Comparison of ENCODE assay signal across 1 cellular context in genomic region chr9:129323376-129323998, GRCh38.
TF ChIP-seq lines count a peak whose summit lies in the region.

No MANE protein-coding gene starts in this region.

TF ChIP-seq in HepG2, 621 proteins besides CTCF, POLR2A, EP300 and RAD21:
- TF ChIP-seq, protein P1, sequence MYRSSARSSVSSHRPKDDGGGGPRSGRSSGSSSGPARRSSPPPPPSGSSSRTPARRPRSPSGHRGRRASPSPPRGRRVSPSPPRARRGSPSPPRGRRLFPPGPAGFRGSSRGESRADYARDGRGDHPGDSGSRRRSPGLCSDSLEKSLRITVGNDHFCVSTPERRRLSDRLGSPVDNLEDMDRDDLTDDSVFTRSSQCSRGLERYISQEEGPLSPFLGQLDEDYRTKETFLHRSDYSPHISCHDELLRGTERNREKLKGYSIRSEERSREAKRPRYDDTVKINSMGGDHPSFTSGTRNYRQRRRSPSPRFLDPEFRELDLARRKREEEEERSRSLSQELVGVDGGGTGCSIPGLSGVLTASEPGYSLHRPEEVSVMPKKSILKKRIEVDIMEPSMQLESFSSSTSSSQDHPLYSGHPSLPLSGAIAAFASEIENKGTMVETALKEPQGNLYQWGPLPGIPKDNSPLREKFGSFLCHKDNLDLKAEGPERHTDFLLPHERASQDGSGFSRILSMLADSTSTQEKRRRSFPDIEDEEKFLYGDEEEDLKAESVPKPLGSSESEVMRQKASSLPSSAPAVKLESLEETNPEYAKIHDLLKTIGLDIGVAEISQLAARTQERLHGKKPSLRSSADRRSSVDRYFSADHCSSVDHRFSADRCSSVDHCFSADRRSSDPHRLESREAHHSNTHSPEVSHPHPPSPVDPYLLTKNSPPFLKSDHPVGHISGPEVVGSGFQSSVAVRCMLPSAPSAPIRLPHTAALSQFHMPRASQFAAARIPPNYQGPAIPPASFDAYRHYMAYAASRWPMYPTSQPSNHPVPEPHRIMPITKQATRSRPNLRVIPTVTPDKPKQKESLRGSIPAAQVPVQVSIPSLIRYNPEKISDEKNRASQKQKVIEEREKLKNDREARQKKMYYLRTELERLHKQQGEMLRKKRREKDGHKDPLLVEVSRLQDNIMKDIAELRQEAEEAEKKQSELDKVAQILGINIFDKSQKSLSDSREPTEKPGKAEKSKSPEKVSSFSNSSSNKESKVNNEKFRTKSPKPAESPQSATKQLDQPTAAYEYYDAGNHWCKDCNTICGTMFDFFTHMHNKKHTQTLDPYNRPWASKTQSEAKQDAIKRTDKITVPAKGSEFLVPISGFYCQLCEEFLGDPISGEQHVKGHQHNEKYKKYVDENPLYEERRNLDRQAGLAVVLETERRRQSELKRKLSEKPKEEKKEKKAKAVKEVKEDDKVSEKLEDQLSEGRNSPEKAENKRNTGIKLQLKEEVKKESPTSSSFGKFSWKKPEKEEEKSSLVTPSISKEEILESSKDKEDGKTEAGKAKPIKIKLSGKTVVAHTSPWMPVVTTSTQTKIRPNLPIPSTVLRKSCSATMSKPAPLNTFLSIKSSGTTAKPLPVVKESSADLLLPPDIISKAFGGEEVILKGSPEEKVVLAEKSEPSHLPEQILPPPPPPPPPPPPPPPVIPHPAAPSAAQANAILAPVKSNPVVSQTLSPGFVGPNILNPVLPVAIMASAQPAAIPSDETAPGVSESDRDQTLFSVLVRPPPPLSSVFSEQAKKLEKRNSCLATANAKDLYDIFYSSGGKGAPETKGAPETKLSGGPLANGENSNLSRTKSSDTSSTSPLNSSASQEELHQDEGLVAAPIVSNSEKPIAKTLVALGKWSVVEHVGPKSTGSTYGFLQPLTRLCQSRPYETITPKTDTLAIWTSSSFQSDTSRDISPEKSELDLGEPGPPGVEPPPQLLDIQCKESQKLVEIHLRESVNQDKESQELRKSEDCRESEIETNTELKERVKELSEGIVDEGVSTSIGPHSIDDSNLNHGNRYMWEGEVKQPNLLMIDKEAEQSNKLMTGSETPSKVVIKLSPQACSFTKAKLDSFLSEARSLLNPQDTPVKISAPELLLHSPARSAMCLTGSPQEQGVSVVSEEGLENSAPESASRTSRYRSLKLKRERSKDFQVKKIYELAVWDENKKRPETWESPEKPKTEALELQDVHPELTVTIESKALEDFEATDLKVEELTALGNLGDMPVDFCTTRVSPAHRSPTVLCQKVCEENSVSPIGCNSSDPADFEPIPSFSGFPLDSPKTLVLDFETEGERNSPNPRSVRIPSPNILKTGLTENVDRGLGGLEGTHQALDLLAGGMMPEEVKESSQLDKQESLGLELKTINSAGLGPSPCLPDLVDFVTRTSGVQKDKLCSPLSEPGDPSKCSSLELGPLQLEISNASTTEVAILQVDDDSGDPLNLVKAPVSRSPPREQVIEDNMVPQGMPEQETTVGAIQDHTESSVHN (CRISPR knock-in tag; IDR thresholded peaks at IDR 0.05): no peak
- TF ChIP-seq ZSCAN12 (CRISPR knock-in tag; IDR thresholded peaks at IDR 0.05): no peak
- TF ChIP-seq NFE2 (CRISPR knock-in tag; IDR thresholded peaks at IDR 0.05): no peak
- no peak for TF ChIP-seq ZNF260 (CRISPR knock-in tag; IDR thresholded peaks at IDR 0.05; ENCODE audit: borderline replicate concordance, low read depth)
- TF ChIP-seq, protein P2, sequence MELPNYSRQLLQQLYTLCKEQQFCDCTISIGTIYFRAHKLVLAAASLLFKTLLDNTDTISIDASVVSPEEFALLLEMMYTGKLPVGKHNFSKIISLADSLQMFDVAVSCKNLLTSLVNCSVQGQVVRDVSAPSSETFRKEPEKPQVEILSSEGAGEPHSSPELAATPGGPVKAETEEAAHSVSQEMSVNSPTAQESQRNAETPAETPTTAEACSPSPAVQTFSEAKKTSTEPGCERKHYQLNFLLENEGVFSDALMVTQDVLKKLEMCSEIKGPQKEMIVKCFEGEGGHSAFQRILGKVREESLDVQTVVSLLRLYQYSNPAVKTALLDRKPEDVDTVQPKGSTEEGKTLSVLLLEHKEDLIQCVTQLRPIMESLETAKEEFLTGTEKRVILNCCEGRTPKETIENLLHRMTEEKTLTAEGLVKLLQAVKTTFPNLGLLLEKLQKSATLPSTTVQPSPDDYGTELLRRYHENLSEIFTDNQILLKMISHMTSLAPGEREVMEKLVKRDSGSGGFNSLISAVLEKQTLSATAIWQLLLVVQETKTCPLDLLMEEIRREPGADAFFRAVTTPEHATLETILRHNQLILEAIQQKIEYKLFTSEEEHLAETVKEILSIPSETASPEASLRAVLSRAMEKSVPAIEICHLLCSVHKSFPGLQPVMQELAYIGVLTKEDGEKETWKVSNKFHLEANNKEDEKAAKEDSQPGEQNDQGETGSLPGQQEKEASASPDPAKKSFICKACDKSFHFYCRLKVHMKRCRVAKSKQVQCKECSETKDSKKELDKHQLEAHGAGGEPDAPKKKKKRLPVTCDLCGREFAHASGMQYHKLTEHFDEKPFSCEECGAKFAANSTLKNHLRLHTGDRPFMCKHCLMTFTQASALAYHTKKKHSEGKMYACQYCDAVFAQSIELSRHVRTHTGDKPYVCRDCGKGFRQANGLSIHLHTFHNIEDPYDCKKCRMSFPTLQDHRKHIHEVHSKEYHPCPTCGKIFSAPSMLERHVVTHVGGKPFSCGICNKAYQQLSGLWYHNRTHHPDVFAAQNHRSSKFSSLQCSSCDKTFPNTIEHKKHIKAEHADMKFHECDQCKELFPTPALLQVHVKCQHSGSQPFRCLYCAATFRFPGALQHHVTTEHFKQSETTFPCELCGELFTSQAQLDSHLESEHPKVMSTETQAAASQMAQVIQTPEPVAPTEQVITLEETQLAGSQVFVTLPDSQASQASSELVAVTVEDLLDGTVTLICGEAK (IDR thresholded peaks at IDR 0.05): no peak
- TF ChIP-seq, protein P2 (CRISPR knock-in tag; IDR thresholded peaks at IDR 0.05): peak; percentile 70; the same call in 1 of the 2 replicates
- TF ChIP-seq ZNF20 (CRISPR knock-in tag; IDR thresholded peaks at IDR 0.05): no peak
- 0 out of 2 replicates have a peak, but pooled peaks have one; percentile 30 for TF ChIP-seq ZNF564 (CRISPR knock-in tag; IDR thresholded peaks at IDR 0.05)
- TF ChIP-seq, protein P3, sequence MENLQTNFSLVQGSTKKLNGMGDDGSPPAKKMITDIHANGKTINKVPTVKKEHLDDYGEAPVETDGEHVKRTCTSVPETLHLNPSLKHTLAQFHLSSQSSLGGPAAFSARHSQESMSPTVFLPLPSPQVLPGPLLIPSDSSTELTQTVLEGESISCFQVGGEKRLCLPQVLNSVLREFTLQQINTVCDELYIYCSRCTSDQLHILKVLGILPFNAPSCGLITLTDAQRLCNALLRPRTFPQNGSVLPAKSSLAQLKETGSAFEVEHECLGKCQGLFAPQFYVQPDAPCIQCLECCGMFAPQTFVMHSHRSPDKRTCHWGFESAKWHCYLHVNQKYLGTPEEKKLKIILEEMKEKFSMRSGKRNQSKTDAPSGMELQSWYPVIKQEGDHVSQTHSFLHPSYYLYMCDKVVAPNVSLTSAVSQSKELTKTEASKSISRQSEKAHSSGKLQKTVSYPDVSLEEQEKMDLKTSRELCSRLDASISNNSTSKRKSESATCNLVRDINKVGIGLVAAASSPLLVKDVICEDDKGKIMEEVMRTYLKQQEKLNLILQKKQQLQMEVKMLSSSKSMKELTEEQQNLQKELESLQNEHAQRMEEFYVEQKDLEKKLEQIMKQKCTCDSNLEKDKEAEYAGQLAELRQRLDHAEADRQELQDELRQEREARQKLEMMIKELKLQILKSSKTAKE (CRISPR knock-in tag; IDR thresholded peaks at IDR 0.05; ENCODE audit: borderline replicate concordance): no peak
- TF ChIP-seq CHCHD3 (CRISPR knock-in tag; IDR thresholded peaks at IDR 0.05): no peak
- no peak for TF ChIP-seq HNRNPLL (IDR thresholded peaks at IDR 0.05; ENCODE audit: low read depth, low read length, poor library complexity, severe bottlenecking)
- TF ChIP-seq, protein P4, sequence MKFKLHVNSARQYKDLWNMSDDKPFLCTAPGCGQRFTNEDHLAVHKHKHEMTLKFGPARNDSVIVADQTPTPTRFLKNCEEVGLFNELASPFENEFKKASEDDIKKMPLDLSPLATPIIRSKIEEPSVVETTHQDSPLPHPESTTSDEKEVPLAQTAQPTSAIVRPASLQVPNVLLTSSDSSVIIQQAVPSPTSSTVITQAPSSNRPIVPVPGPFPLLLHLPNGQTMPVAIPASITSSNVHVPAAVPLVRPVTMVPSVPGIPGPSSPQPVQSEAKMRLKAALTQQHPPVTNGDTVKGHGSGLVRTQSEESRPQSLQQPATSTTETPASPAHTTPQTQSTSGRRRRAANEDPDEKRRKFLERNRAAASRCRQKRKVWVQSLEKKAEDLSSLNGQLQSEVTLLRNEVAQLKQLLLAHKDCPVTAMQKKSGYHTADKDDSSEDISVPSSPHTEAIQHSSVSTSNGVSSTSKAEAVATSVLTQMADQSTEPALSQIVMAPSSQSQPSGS (CRISPR knock-in tag; IDR thresholded peaks at IDR 0.05): no peak
- TF ChIP-seq ZMYM4 (CRISPR knock-in tag; IDR thresholded peaks at IDR 0.05): 0 out of 2 replicates have a peak, but pooled peaks have one; percentile 3
